In genomic region chr2:9768388-9768787, GRCh38 we compare ENCODE assay signal across 1 cellular context.
TF ChIP-seq lines count a peak whose summit lies in the region.

No MANE protein-coding gene starts in this region.

TF ChIP-seq in K562, 482 proteins besides CTCF, POLR2A, EP300 and RAD21 (continued from another document and continues in another):
- TF ChIP-seq FOXM1 (IDR thresholded peaks at IDR 0.05; ENCODE audit: low read depth) = no peak
- TF ChIP-seq FOXM1 (CRISPR knock-in tag; IDR thresholded peaks at IDR 0.05; ENCODE audit: low read depth) = no peak
- TF ChIP-seq TFAP4 (CRISPR knock-in tag; IDR thresholded peaks at IDR 0.05; ENCODE audit: borderline replicate concordance) = peak; percentile 86; the same call in 1 of the 2 replicates
- TF ChIP-seq SRF (CRISPR knock-in tag; IDR thresholded peaks at IDR 0.05) = 0 out of 4 replicates have a peak, but pooled peaks of 1 of the 2 experiments have one; percentile 33
- TF ChIP-seq HNRNPL (IDR thresholded peaks at IDR 0.05; ENCODE audit: low read depth, low read length) = no peak
- TF ChIP-seq ZNF217 (CRISPR knock-in tag; IDR thresholded peaks at IDR 0.05) = no peak
- no peak for TF ChIP-seq ZNF280B (CRISPR knock-in tag; IDR thresholded peaks at IDR 0.05)
- TF ChIP-seq BCLAF1 (IDR thresholded peaks at IDR 0.05; ENCODE audit: borderline replicate concordance in 1 of 2, control insufficient read depth in 1 of 2, low read depth in 2 of 2, low read length in 1 of 2) = no peak
- no peak for TF ChIP-seq FOXJ3 (CRISPR knock-in tag; IDR thresholded peaks at IDR 0.05)
- TF ChIP-seq, protein P1, sequence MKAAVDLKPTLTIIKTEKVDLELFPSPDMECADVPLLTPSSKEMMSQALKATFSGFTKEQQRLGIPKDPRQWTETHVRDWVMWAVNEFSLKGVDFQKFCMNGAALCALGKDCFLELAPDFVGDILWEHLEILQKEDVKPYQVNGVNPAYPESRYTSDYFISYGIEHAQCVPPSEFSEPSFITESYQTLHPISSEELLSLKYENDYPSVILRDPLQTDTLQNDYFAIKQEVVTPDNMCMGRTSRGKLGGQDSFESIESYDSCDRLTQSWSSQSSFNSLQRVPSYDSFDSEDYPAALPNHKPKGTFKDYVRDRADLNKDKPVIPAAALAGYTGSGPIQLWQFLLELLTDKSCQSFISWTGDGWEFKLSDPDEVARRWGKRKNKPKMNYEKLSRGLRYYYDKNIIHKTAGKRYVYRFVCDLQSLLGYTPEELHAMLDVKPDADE (conservative IDR thresholded peaks at IDR 0.05; ENCODE audit: control insufficient read depth, low read depth, low read length) = no peak
- TF ChIP-seq TAF9B (IDR thresholded peaks at IDR 0.05; ENCODE audit: partially characterized antibody) = no peak
- no peak for TF ChIP-seq NFYB (IDR thresholded peaks at IDR 0.05; ENCODE audit: extremely low read depth, insufficient read length)
- TF ChIP-seq FOXA3 (CRISPR knock-in tag; conservative IDR thresholded peaks at IDR 0.05 in 1 of 2, IDR thresholded peaks at IDR 0.05 in 1 of 2) = no peak
- TF ChIP-seq MTF1 (CRISPR knock-in tag; IDR thresholded peaks at IDR 0.05; ENCODE audit: borderline replicate concordance) = no peak
- TF ChIP-seq, protein P2, sequence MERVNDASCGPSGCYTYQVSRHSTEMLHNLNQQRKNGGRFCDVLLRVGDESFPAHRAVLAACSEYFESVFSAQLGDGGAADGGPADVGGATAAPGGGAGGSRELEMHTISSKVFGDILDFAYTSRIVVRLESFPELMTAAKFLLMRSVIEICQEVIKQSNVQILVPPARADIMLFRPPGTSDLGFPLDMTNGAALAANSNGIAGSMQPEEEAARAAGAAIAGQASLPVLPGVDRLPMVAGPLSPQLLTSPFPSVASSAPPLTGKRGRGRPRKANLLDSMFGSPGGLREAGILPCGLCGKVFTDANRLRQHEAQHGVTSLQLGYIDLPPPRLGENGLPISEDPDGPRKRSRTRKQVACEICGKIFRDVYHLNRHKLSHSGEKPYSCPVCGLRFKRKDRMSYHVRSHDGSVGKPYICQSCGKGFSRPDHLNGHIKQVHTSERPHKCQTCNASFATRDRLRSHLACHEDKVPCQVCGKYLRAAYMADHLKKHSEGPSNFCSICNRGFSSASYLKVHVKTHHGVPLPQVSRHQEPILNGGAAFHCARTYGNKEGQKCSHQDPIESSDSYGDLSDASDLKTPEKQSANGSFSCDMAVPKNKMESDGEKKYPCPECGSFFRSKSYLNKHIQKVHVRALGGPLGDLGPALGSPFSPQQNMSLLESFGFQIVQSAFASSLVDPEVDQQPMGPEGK (CRISPR knock-in tag; IDR thresholded peaks at IDR 0.05; ENCODE audit: borderline replicate concordance) = no peak
- no peak for TF ChIP-seq NFE2L1 (tag; IDR thresholded peaks at IDR 0.05; ENCODE audit: borderline replicate concordance, low read depth)
- no peak for TF ChIP-seq ZBTB11 (CRISPR knock-in tag; IDR thresholded peaks at IDR 0.05)
- no peak for TF ChIP-seq RBM15 (IDR thresholded peaks at IDR 0.05; ENCODE audit: insufficient read depth, low read length)
- TF ChIP-seq CREB5 (CRISPR knock-in tag; IDR thresholded peaks at IDR 0.05) = no peak
- no peak for TF ChIP-seq THRA (IDR thresholded peaks at IDR 0.05)
- no peak for TF ChIP-seq GATAD2B (IDR thresholded peaks at IDR 0.05; ENCODE audit: borderline replicate concordance)
- peak; percentile 41; the same call in 1 of the 2 replicates for TF ChIP-seq ZNF143 (CRISPR knock-in tag; IDR thresholded peaks at IDR 0.05)
- TF ChIP-seq TEAD2 (tag; IDR thresholded peaks at IDR 0.05) = no peak
- no peak for TF ChIP-seq MBD2 (IDR thresholded peaks at IDR 0.05; ENCODE audit: borderline replicate concordance, low read depth)
- no peak for TF ChIP-seq KAT7 (CRISPR knock-in tag; IDR thresholded peaks at IDR 0.05; ENCODE audit: borderline replicate concordance)
- peak; percentile 81 for TF ChIP-seq PRDM10 (IDR thresholded peaks at IDR 0.05; ENCODE audit: partially characterized antibody)
- TF ChIP-seq ZNF561 (CRISPR knock-in tag; conservative IDR thresholded peaks at IDR 0.05) = no peak
- peak; percentile 30; the same call in 1 of the 2 replicates for TF ChIP-seq MAX (CRISPR knock-in tag; IDR thresholded peaks at IDR 0.05)
- TF ChIP-seq E2F3 (CRISPR knock-in tag; IDR thresholded peaks at IDR 0.05) = no peak
- TF ChIP-seq PBX2 (CRISPR knock-in tag; IDR thresholded peaks at IDR 0.05; ENCODE audit: low read depth) = no peak
- TF ChIP-seq PBX2 (tag; conservative IDR thresholded peaks at IDR 0.05; ENCODE audit: low read depth) = no peak
- TF ChIP-seq PHF21A (IDR thresholded peaks at IDR 0.05; ENCODE audit: borderline replicate concordance, low read depth) = no peak
- no peak for TF ChIP-seq ZSCAN29 (IDR thresholded peaks at IDR 0.05)
